In the genomic region with DNA sequence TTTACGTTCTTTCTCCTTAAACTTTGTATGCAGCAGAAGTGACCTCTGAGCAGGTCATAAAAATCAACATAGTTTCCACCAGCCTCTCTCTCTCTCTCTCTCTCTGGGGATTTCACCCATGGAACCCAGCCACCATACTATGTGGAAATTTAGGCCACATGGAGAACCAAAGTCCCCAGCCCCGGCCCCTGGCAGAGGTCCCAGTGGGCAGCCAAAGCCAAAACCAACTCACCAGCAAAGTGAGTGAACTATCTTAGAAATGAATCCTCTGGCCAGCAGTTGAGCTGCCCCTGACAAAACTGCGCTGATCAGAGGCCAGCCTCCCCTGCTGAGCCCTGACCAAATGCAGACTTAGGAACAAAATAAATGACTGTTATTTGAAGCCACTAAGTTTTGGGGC, we compare ENCODE assay signal across 19 cellular contexts. TPM values are rescaled to one million over a fixed set of nuclear protein-coding genes. Genes with fewer than 3 reads are reported as not detected.
DNase-seq lines count a peak whose midpoint lies in the region; ATAC-seq and TF ChIP-seq lines count a peak whose summit lies in the region.
"Had no signal": no experiment of that assay in that cellular context is flagged by ENCODE, and none has a peak within 500 bp of the region (broad histone marks: within the 10 kb centered on the region; RNA-seq: fewer than 3 reads in every experiment).

No MANE protein-coding gene starts in this region.

- DNase-seq in brain microvascular endothelial cell (peak; percentile 19), left ventricle myocardium superior (peak; percentile 77), progenitor cell of endocrine pancreas (ENCODE audit: low spot score, unreplicated experiment) (no peak), GM19240 (ENCODE audit: insufficient read length, low spot score) (no peak)
- no peak for DNase-seq in activated CD4-positive, alpha-beta T cell treated with anti-CD3 and anti-CD28 coated beads, Interleukin-2, amount 50 U/mL, for 4 hours
- DNase-seq: NCI-H1417, NCI-H82, WERI-Rb-1 had no signal

- no peaks in the 10 kb centered on the region; a peak in 1 of 22 replicates for H3K9me3 ChIP-seq in BLaER1 treated with 17β-estradiol and CSF1 and Interleukin-3, amounts not matched to agents 10 nM and 100 nM (replicated peaks in 1 of 11)
- H3K9me3 ChIP-seq: vagina had no signal

- peak overlapping the region; percentile 83 for H3K27ac Mint-ChIP-seq in progenitor cell of endocrine pancreas
- H3K27ac Mint-ChIP-seq: B cell; memory B cell; stimulated activated memory B cell treated with anti-CD40 and anti-IgM and Interleukin-4, amounts not matched to agents 10 μg/mL and 1 μg/mL and 100 μg/mL, for 72 hours had no signal

- in situ Hi-C loops in brain microvascular endothelial cell (cut with HindIII; ENCODE audit: low pct_ligation_motif_present, low sequenced_read_pairs) = no loop called here

- intact Hi-C loops in left ventricle myocardium superior (cut with micrococcal nuclease) = no loop called here

- ATAC-seq in left ventricle myocardium superior = peak; percentile 25
- no peak for ATAC-seq in GM21528 (IDR thresholded peaks at IDR 0.05; ENCODE audit: low FRiP score, unreplicated experiment)
- ATAC-seq in HG03175 (IDR thresholded peaks at IDR 0.05; ENCODE audit: unreplicated experiment) = no peak
- ATAC-seq: stimulated activated memory B cell treated with anti-CD40 and anti-IgM and Interleukin-4, amounts not matched to agents 10 μg/mL and 1 μg/mL and 100 μg/mL, for 72 hours had no signal

- peaks cover 49% of the 10 kb centered on the region for H3K4me1 Mint-ChIP-seq in progenitor cell of endocrine pancreas (ENCODE audit: low read depth)

- peak overlapping the region; percentile 53 to 99 (median 98); a peak in 19 of 22 replicates for H3K27ac ChIP-seq in BLaER1 treated with 17β-estradiol and CSF1 and Interleukin-3, amounts not matched to agents 10 nM and 100 nM
- no peak overlapping the region for H3K27ac ChIP-seq in brain microvascular endothelial cell
- H3K27ac ChIP-seq: HL-60, KMS-11, RWPE1, vagina, WERI-Rb-1 had no signal

- no peaks in the 10 kb centered on the region for H3K9me3 Mint-ChIP-seq in progenitor cell of endocrine pancreas (ENCODE audit: low read depth)
- H3K9me3 Mint-ChIP-seq: memory B cell; stimulated activated memory B cell treated with anti-CD40 and anti-IgM and Interleukin-4, amounts not matched to agents 10 μg/mL and 1 μg/mL and 100 μg/mL, for 72 hours had no signal

- H3K4me3 ChIP-seq in BLaER1 treated with 17β-estradiol and CSF1 and Interleukin-3, amounts not matched to agents 10 nM and 100 nM = no peak overlapping the region
- no peak overlapping the region for H3K4me3 ChIP-seq in brain microvascular endothelial cell (ENCODE audit: low read depth, low read length)
- H3K4me3 ChIP-seq: smooth muscle cell, vagina had no signal

- H3K9ac ChIP-seq in BLaER1 treated with 17β-estradiol and CSF1 and Interleukin-3, amounts not matched to agents 10 nM and 100 nM = peak overlapping the region in 8 of 11 experiments; percentile 18 to 100 (median 98); a peak in 8 of 22 replicates
- H3K9ac ChIP-seq: KMS-11 had no signal

- TF ChIP-seq CTCF in brain microvascular endothelial cell (IDR thresholded peaks at IDR 0.05; ENCODE audit: low read depth, low read length, missing control alignments) (no peak), progenitor cell of endocrine pancreas (IDR thresholded peaks at IDR 0.05; ENCODE audit: unreplicated experiment) (no peak)

- H3K36me3 Mint-ChIP-seq in progenitor cell of endocrine pancreas (ENCODE audit: insufficient read depth) = peaks cover 5% of the 10 kb centered on the region
- H3K36me3 Mint-ChIP-seq: memory B cell; stimulated activated memory B cell treated with anti-CD40 and anti-IgM and Interleukin-4, amounts not matched to agents 10 μg/mL and 1 μg/mL and 100 μg/mL, for 72 hours had no signal

- H3K4me3 Mint-ChIP-seq in progenitor cell of endocrine pancreas (ENCODE audit: low read depth) = no peak overlapping the region
- H3K4me3 Mint-ChIP-seq: B cell; memory B cell; stimulated activated memory B cell treated with anti-CD40 and anti-IgM and Interleukin-4, amounts not matched to agents 10 μg/mL and 1 μg/mL and 100 μg/mL, for 72 hours had no signal

- H3K27me3 ChIP-seq in BLaER1 treated with 17β-estradiol and CSF1 and Interleukin-3, amounts not matched to agents 10 nM and 100 nM = no peaks in the 10 kb centered on the region
- no peaks in the 10 kb centered on the region for H3K27me3 ChIP-seq in brain microvascular endothelial cell (replicated peaks)
- H3K27me3 ChIP-seq: vagina had no signal

- H3K27me3 Mint-ChIP-seq in progenitor cell of endocrine pancreas = no peaks in the 10 kb centered on the region
- H3K27me3 Mint-ChIP-seq: B cell, memory B cell had no signal

- H3K4me1 ChIP-seq in BLaER1 treated with 17β-estradiol and CSF1 and Interleukin-3, amounts not matched to agents 10 nM and 100 nM = peaks cover 50 to 75% (median 55%) of the 10 kb centered on the region in 10 experiments

- H3K4me2 ChIP-seq in BLaER1 treated with 17β-estradiol and CSF1 and Interleukin-3, amounts not matched to agents 10 nM and 100 nM = peak overlapping the region; percentile 79 to 97 (median 93)
- H3K4me2 ChIP-seq: KMS-11, smooth muscle cell had no signal

- peaks cover 0 to 2% (median under 1%) of the 10 kb centered on the region in 11 experiments; a peak in 8 of 22 replicates for H4K20me1 ChIP-seq in BLaER1 treated with 17β-estradiol and CSF1 and Interleukin-3, amounts not matched to agents 10 nM and 100 nM

- H3K36me3 ChIP-seq in BLaER1 treated with 17β-estradiol and CSF1 and Interleukin-3, amounts not matched to agents 10 nM and 100 nM = peaks cover 8 to 14% (median 11%) of the 10 kb centered on the region in 11 experiments; a peak in 20 of 22 replicates
- peaks cover 6% of the 10 kb centered on the region for H3K36me3 ChIP-seq in brain microvascular endothelial cell (replicated peaks)
- H3K36me3 ChIP-seq: vagina, WERI-Rb-1 had no signal

RNA-seq across cellular contexts. Expression of gene DUSP6, which starts 9.2 kb away (rescaled TPM):
- total RNA-seq in left ventricle myocardium superior = 23.0 TPM
- total RNA-seq in progenitor cell of endocrine pancreas = 80.1 and 85.8 TPM in 2 replicates

Comparison
In these comparisons a context has a peak if more than half of its experiments do, and no peak if none do; other contexts are left out.
1. DNase-seq: peak in brain microvascular endothelial cell (single experiment) and left ventricle myocardium superior (single experiment); none in progenitor cell of endocrine pancreas (single experiment), GM19240 (single experiment) and activated CD4-positive, alpha-beta T cell treated with anti-CD3 and anti-CD28 coated beads, Interleukin-2, amount 50 U/mL, for 4 hours (0 of 2).